In genomic region chr17:31877911-31878702, GRCh38 we compare ENCODE assay signal across 9 cellular contexts. TPM values are rescaled to one million over a fixed set of nuclear protein-coding genes. Genes with fewer than 3 reads are reported as not detected.
DNase-seq lines count a peak whose midpoint lies in the region; ATAC-seq, FAIRE-seq and TF ChIP-seq lines count a peak whose summit lies in the region.
"Had no signal": no experiment of that assay in that cellular context is flagged by ENCODE, and none has a peak within 500 bp of the region (broad histone marks: within the 10 kb centered on the region; RNA-seq: fewer than 3 reads in every experiment).

No MANE protein-coding gene starts in this region.

- TF ChIP-seq POLR2A in HepG2 (IDR thresholded peaks at IDR 0.05; ENCODE audit: insufficient read depth in 1 of 2, low read depth in 2 of 2, low read length in 2 of 2) (no peak), right lobe of liver (IDR thresholded peaks at IDR 0.05) (no peak), thyroid gland (IDR thresholded peaks at IDR 0.05) (no peak)

- POLR2A ChIA-PET in HepG2 (lab: Yijun Ruan, JAX): no interaction called here

- ATAC-seq in HepG2: no peak
- ATAC-seq in right lobe of liver: no peak

- TSS peak; percentile 29 for BruUV-seq in HepG2 (replicated peaks; lab: Mats Ljungman, UMichigan)

- in situ Hi-C loops in HepG2 (cut with HindIII; ENCODE audit: extremely low pct_ligation_motif_present, low pct_unique_long_range_greater_than_20kb): no loop called here

- H3K4me1 ChIP-seq in HepG2 (ENCODE audit: insufficient read depth, low read length) (no peaks in the 10 kb centered on the region), right lobe of liver (peaks cover 0 to 11% (median 0%) of the 10 kb centered on the region in 4 donors), thyroid gland (peaks cover 18 to 32% of the 10 kb centered on the region in 2 donors), hepatocyte (ENCODE audit: insufficient read depth) (no peaks in the 10 kb centered on the region)

- H4K20me1 ChIP-seq in HepG2 (ENCODE audit: insufficient read depth, low read length) (no peaks in the 10 kb centered on the region), hepatocyte (ENCODE audit: insufficient read depth, poor library complexity, severe bottlenecking) (no peaks in the 10 kb centered on the region)

- no peak for TF ChIP-seq RAD21 in HepG2 (CRISPR knock-in tag; IDR thresholded peaks at IDR 0.05)

- H3K36me3 ChIP-seq in HepG2 (replicated peaks in 1 of 2; ENCODE audit: control insufficient read depth in 1 of 2, insufficient read depth in 2 of 2, low read length in 2 of 2) (peaks cover 14 to 74% of the 10 kb centered on the region in 2 experiments), right lobe of liver (peaks cover 0 to 70% (median 18%) of the 10 kb centered on the region in 4 donors), thyroid gland (peaks cover 15 to 37% of the 10 kb centered on the region in 2 donors), hepatocyte (replicated peaks; ENCODE audit: insufficient read depth, low read depth) (no peaks in the 10 kb centered on the region)

- intact Hi-C loops in HepG2 (cut with micrococcal nuclease; ENCODE audit: unreplicated experiment) (no loop called here), right lobe of liver (cut with DNase I) (no loop called here), thyroid gland (cut with DNase I) (no loop called here)

- H3K4me2 ChIP-seq in HepG2 (ENCODE audit: low read depth, low read length) (no peak overlapping the region), hepatocyte (no peak overlapping the region)

- H3K9me2 ChIP-seq in hepatocyte (replicated peaks; ENCODE audit: insufficient read depth): no peaks in the 10 kb centered on the region

- H3K27ac ChIP-seq in HepG2 (ENCODE audit: extremely low read length, insufficient read depth, low read length) (no peak overlapping the region), right lobe of liver (no peak overlapping the region), thyroid gland (peak overlapping the region; percentile 1 to 69 (median 60)), hepatocyte (no peak overlapping the region)

- TF ChIP-seq CTCF in HepG2 (CRISPR knock-in tag; IDR thresholded peaks at IDR 0.05) (no peak), right lobe of liver (IDR thresholded peaks at IDR 0.05) (no peak), thyroid gland (IDR thresholded peaks at IDR 0.05) (no peak), hepatocyte (IDR thresholded peaks at IDR 0.05; ENCODE audit: poor library complexity) (no peak)

- H3K4me3 ChIP-seq in HepG2 (replicated peaks in 1 of 3; ENCODE audit: insufficient read depth in 1 of 3, low read depth in 2 of 3, low read length in 3 of 3) (no peak overlapping the region), right lobe of liver (no peak overlapping the region), thyroid gland (replicated peaks in 1 of 3) (no peak overlapping the region), hepatocyte (no peak overlapping the region)

- H3K9ac ChIP-seq in HepG2 (ENCODE audit: insufficient read depth, low read depth, low read length): no peak overlapping the region

- no peak for TF ChIP-seq EP300 in HepG2 (IDR thresholded peaks at IDR 0.05; ENCODE audit: low read depth in 2 of 2, low read length in 2 of 2)
- no peak for TF ChIP-seq EP300 in HepG2 (CRISPR knock-in tag; IDR thresholded peaks at IDR 0.05; ENCODE audit: borderline replicate concordance)

- H2AFZ ChIP-seq in HepG2 (ENCODE audit: low read length) (no peak overlapping the region), hepatocyte (no peak overlapping the region)

- CTCF ChIA-PET in HepG2 (lab: Yijun Ruan, JAX; ENCODE audit: low intra/inter-chr PET ratio, low total read pairs): no interaction called here

- H3K9me3 ChIP-seq in HepG2 (ENCODE audit: low read length) (no peaks in the 10 kb centered on the region), right lobe of liver (no peaks in the 10 kb centered on the region), thyroid gland (no peaks in the 10 kb centered on the region), hepatocyte (ENCODE audit: low read depth) (no peaks in the 10 kb centered on the region)

- DNase-seq in HepG2 (ENCODE audit: low spot score) (no peak), right lobe of liver (no peak), kidney glomerular epithelial cell (lab: John Stamatoyannopoulos, UW) (peak; percentile 36), thyroid gland (peak; percentile 44 to 55), SW480 (ENCODE audit: low spot score) (no peak), DMS53 treated with DMSO at 0.1 percent for 48 hours (lab: John Stamatoyannopoulos, UW; ENCODE audit: unreplicated experiment) (no peak), hepatocyte (ENCODE audit: low spot score) (no peak)
- peak; percentile 52 for DNase-seq in activated naive CD8-positive, alpha-beta T cell treated with anti-CD3 and anti-CD28 coated beads, Interleukin-2, amount 50 U/mL, for 16 hours (ENCODE audit: low read depth, low spot score)

- WGBS in HepG2 (ENCODE audit: low lambda C conversion rate): 96% methylated on average over 9 of the region's 9 CpGs
- 87% methylated on average over 7 of the region's 9 CpGs for WGBS in right lobe of liver (ENCODE audit: insufficient coverage, low coverage, low lambda C conversion rate, missing lambda C conversion rate)
- 56 to 59% methylated on average over 9 of the region's 9 CpGs for WGBS in thyroid gland, 2 donors
- 94% methylated on average over 9 of the region's 9 CpGs for WGBS in hepatocyte (ENCODE audit: low lambda C conversion rate, missing lambda C conversion rate)

- no peak for FAIRE-seq in HepG2 (lab: Jason Lieb, UNC)
- FAIRE-seq: colon had no signal

- H3K27me3 ChIP-seq in HepG2 (ENCODE audit: control insufficient read depth in 1 of 2, insufficient read depth in 2 of 2, low read length in 2 of 2): no peaks in the 10 kb centered on the region
- no peaks in the 10 kb centered on the region for H3K27me3 ChIP-seq in right lobe of liver
- H3K27me3 ChIP-seq in thyroid gland: no peaks in the 10 kb centered on the region
- H3K27me3 ChIP-seq in hepatocyte: no peaks in the 10 kb centered on the region

- H3K79me2 ChIP-seq in HepG2 (ENCODE audit: insufficient read depth, low read length) (no peaks in the 10 kb centered on the region), hepatocyte (no peaks in the 10 kb centered on the region)

RNA-seq across cellular contexts. Expression of gene COPRS, which starts 19.1 kb away (rescaled TPM):
- total RNA-seq in HepG2 (2016; rRNA removed; fragmentation: Illumina TruSeq; extraction: Trizol) (93.8 and 98.3 TPM in 2 replicates), right lobe of liver (10 to 100 TPM; 17.1 to 49.4 (median 24.0) TPM), thyroid gland (100 to 1,000 TPM; 114 to 143 (median 128) TPM), hepatocyte (52.0 and 54.3 TPM in 2 replicates)
- 118 and 126 TPM in 2 replicates for total RNA-seq in HepG2 (2016; cell fraction: cytosol; rRNA removed; fragmentation: Illumina TruSeq; extraction: Trizol; ENCODE audit: low read depth)
- 95.1 and 104 TPM in 2 replicates for total RNA-seq in HepG2 (2016; cell fraction: insoluble cytoplasmic fraction; rRNA removed; fragmentation: Illumina TruSeq; extraction: Trizol)
- 137 and 150 TPM in 2 replicates for total RNA-seq in HepG2 (2016; cell fraction: membrane; rRNA removed; fragmentation: Illumina TruSeq; extraction: Trizol)
- total RNA-seq in HepG2 (2016; cell fraction: nucleus; rRNA removed; fragmentation: Illumina TruSeq; extraction: Trizol): 31.9 and 32.6 TPM in 2 replicates
- polyA plus RNA-seq in HepG2 (2011; rRNA removed) (19.5 and 22.7 TPM in 2 replicates), hepatocyte (68.2 and 74.7 TPM in 2 replicates)
- polyA plus RNA-seq in HepG2 (2011; cell fraction: cytosol; rRNA removed): 26.8 and 28.8 TPM in 2 replicates
- polyA plus RNA-seq in HepG2 (2011; cell fraction: nucleus; rRNA removed): 7.9 and 9.7 TPM in 2 replicates
- polyA plus RNA-seq in HepG2 (2012): 30.5 and 39.3 TPM in 2 replicates
- 114 and 127 TPM in 2 replicates for polyA plus RNA-seq in HepG2 (2016; cell fraction: cytosol; fragmentation: Illumina TruSeq; extraction: Trizol; ENCODE audit: low read depth)
- 98.1 and 98.9 TPM in 2 replicates for polyA plus RNA-seq in HepG2 (2016; cell fraction: insoluble cytoplasmic fraction; fragmentation: Illumina TruSeq; extraction: Trizol; ENCODE audit: low read depth)
- polyA plus RNA-seq in HepG2 (2016; cell fraction: membrane; fragmentation: Illumina TruSeq; extraction: Trizol; ENCODE audit: low read depth): 120 and 125 TPM in 2 replicates
- polyA plus RNA-seq in HepG2 (2016; cell fraction: nucleus; fragmentation: Illumina TruSeq; extraction: Trizol; ENCODE audit: insufficient read depth, low read depth): 56.8 and 64.5 TPM in 2 replicates
- 14.1 and 34.1 TPM in 2 replicates for polyA minus RNA-seq in HepG2 (2011; rRNA and poly(A)+ RNA removed; ENCODE audit: low replicate concordance)
- 10.8 and 11.9 TPM in 2 replicates for polyA minus RNA-seq in HepG2 (2011; cell fraction: cytosol; rRNA and poly(A)+ RNA removed)
- 4.9 and 5.5 TPM in 2 replicates for polyA minus RNA-seq in HepG2 (2011; cell fraction: nucleus; rRNA and poly(A)+ RNA removed)

RNA-seq across cellular contexts. Expression of gene UTP6, which starts 23.4 kb away (rescaled TPM):
- total RNA-seq in HepG2 (2016; rRNA removed; fragmentation: Illumina TruSeq; extraction: Trizol): 93.7 and 162 TPM in 2 replicates
- 9.1 and 11.1 TPM in 2 replicates for total RNA-seq in HepG2 (2016; cell fraction: cytosol; rRNA removed; fragmentation: Illumina TruSeq; extraction: Trizol; ENCODE audit: low read depth)
- 99.4 and 154 TPM in 2 replicates for total RNA-seq in HepG2 (2016; cell fraction: insoluble cytoplasmic fraction; rRNA removed; fragmentation: Illumina TruSeq; extraction: Trizol)
- 18.3 and 28.4 TPM in 2 replicates for total RNA-seq in HepG2 (2016; cell fraction: membrane; rRNA removed; fragmentation: Illumina TruSeq; extraction: Trizol)
- 53.4 and 68.3 TPM in 2 replicates for total RNA-seq in HepG2 (2016; cell fraction: nucleus; rRNA removed; fragmentation: Illumina TruSeq; extraction: Trizol)
- 19.6 and 27.3 TPM in 2 replicates for polyA plus RNA-seq in HepG2 (2011; rRNA removed)
- 5.3 and 10.8 TPM in 2 replicates for polyA plus RNA-seq in HepG2 (2011; cell fraction: cytosol; rRNA removed)
- polyA plus RNA-seq in HepG2 (2011; cell fraction: nucleus; rRNA removed): 10.4 and 19.6 TPM in 2 replicates
- polyA plus RNA-seq in HepG2 (2012): 55.1 and 58.2 TPM in 2 replicates
- polyA plus RNA-seq in HepG2 (2016; cell fraction: cytosol; fragmentation: Illumina TruSeq; extraction: Trizol; ENCODE audit: low read depth): 10.9 and 11.2 TPM in 2 replicates
- polyA plus RNA-seq in HepG2 (2016; cell fraction: insoluble cytoplasmic fraction; fragmentation: Illumina TruSeq; extraction: Trizol; ENCODE audit: low read depth): 125 and 141 TPM in 2 replicates
- 11.9 and 16.3 TPM in 2 replicates for polyA plus RNA-seq in HepG2 (2016; cell fraction: membrane; fragmentation: Illumina TruSeq; extraction: Trizol; ENCODE audit: low read depth)
- polyA plus RNA-seq in HepG2 (2016; cell fraction: nucleus; fragmentation: Illumina TruSeq; extraction: Trizol; ENCODE audit: insufficient read depth, low read depth): 109 and 112 TPM in 2 replicates
- 3.3 and 9.7 TPM in 2 replicates for polyA minus RNA-seq in HepG2 (2011; rRNA and poly(A)+ RNA removed; ENCODE audit: low replicate concordance)
- 9.6 and 15.2 TPM in 2 replicates for polyA minus RNA-seq in HepG2 (2011; cell fraction: cytosol; rRNA and poly(A)+ RNA removed)
- 21.0 and 21.1 TPM in 2 replicates for polyA minus RNA-seq in HepG2 (2011; cell fraction: nucleus; rRNA and poly(A)+ RNA removed)
- 10 to 100 TPM; 16.5 to 26.1 (median 22.2) TPM for total RNA-seq in right lobe of liver
- total RNA-seq in thyroid gland: 10 to 100 TPM; 20.0 to 45.1 (median 37.3) TPM
- total RNA-seq in hepatocyte: 33.4 and 51.5 TPM in 2 replicates
- 56.2 and 56.8 TPM in 2 replicates for polyA plus RNA-seq in hepatocyte

RNA-seq across cellular contexts. Expression of gene SUZ12, which starts 58.7 kb away (rescaled TPM):
- total RNA-seq in HepG2 (2016; rRNA removed; fragmentation: Illumina TruSeq; extraction: Trizol) (11.7 and 30.2 TPM in 2 replicates), right lobe of liver (10 to 100 TPM in 4 of 6 experiments, 1 to 10 TPM in 2; 8.0 to 12.1 (median 10.6) TPM), thyroid gland (10 to 100 TPM; 19.9 to 32.1 (median 23.8) TPM), hepatocyte (32.5 and 35.2 TPM in 2 replicates)
- total RNA-seq in HepG2 (2016; cell fraction: cytosol; rRNA removed; fragmentation: Illumina TruSeq; extraction: Trizol; ENCODE audit: low read depth): 7.4 and 7.7 TPM in 2 replicates
- total RNA-seq in HepG2 (2016; cell fraction: insoluble cytoplasmic fraction; rRNA removed; fragmentation: Illumina TruSeq; extraction: Trizol): 10.5 and 28.9 TPM in 2 replicates
- 16.1 and 17.6 TPM in 2 replicates for total RNA-seq in HepG2 (2016; cell fraction: membrane; rRNA removed; fragmentation: Illumina TruSeq; extraction: Trizol)
- total RNA-seq in HepG2 (2016; cell fraction: nucleus; rRNA removed; fragmentation: Illumina TruSeq; extraction: Trizol): 22.3 and 24.9 TPM in 2 replicates
- polyA plus RNA-seq in HepG2 (2011; rRNA removed) (11.8 and 15.6 TPM in 2 replicates), hepatocyte (13.3 and 14.8 TPM in 2 replicates)
- polyA plus RNA-seq in HepG2 (2011; cell fraction: cytosol; rRNA removed): 4.5 and 7.2 TPM in 2 replicates
- 9.8 and 11.1 TPM in 2 replicates for polyA plus RNA-seq in HepG2 (2011; cell fraction: nucleus; rRNA removed)
- polyA plus RNA-seq in HepG2 (2012): 16.2 and 20.5 TPM in 2 replicates
- 2.2 and 2.7 TPM in 2 replicates for polyA plus RNA-seq in HepG2 (2016; cell fraction: cytosol; fragmentation: Illumina TruSeq; extraction: Trizol; ENCODE audit: low read depth)
- 36.4 and 36.6 TPM in 2 replicates for polyA plus RNA-seq in HepG2 (2016; cell fraction: insoluble cytoplasmic fraction; fragmentation: Illumina TruSeq; extraction: Trizol; ENCODE audit: low read depth)
- polyA plus RNA-seq in HepG2 (2016; cell fraction: membrane; fragmentation: Illumina TruSeq; extraction: Trizol; ENCODE audit: low read depth): 11.8 and 14.7 TPM in 2 replicates
- polyA plus RNA-seq in HepG2 (2016; cell fraction: nucleus; fragmentation: Illumina TruSeq; extraction: Trizol; ENCODE audit: insufficient read depth, low read depth): 36.8 and 40.9 TPM in 2 replicates
- polyA minus RNA-seq in HepG2 (2011; rRNA and poly(A)+ RNA removed; ENCODE audit: low replicate concordance): 4.7 and 13.3 TPM in 2 replicates
- polyA minus RNA-seq in HepG2 (2011; cell fraction: cytosol; rRNA and poly(A)+ RNA removed): 11.4 and 15.0 TPM in 2 replicates
- 18.2 and 20.6 TPM in 2 replicates for polyA minus RNA-seq in HepG2 (2011; cell fraction: nucleus; rRNA and poly(A)+ RNA removed)

Comparison
In these comparisons a context has a peak if more than half of its experiments do, and no peak if none do; other contexts are left out.
1. DNase-seq: peak in activated naive CD8-positive, alpha-beta T cell treated with anti-CD3 and anti-CD28 coated beads, Interleukin-2, amount 50 U/mL, for 16 hours (single experiment), kidney glomerular epithelial cell (single experiment) and thyroid gland (2 of 2); none in HepG2 (single experiment), right lobe of liver (0 of 3), SW480 (single experiment), DMS53 treated with DMSO at 0.1 percent for 48 hours (single experiment) and hepatocyte (single experiment).
2. H3K27ac ChIP-seq: peak in thyroid gland (3 of 3); none in HepG2 (single experiment), right lobe of liver (0 of 3) and hepatocyte (single experiment).